11 cellular contexts compared by ENCODE assay signal in the genomic region with DNA sequence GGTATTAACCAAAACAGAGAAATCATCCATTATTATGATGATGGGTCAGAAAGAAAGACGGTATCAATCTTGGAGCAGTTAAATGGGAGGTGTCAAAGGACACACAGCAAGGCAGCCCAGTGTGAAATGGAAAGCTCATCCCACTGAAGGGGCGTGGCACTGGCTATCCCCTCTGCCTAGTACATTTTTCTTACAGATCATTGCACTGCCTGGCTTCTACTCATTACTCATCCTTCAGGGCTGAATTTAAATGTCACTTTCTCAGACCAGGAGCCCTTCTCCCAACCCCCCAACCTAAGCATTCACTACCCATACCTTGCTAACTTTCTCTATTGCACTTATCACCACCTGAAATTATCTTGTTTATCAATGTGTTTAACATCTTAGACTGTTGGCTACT. TPM values are rescaled to one million over a fixed set of nuclear protein-coding genes. Genes with fewer than 3 reads are reported as not detected.
DNase-seq lines count a peak whose midpoint lies in the region; ATAC-seq, FAIRE-seq and TF ChIP-seq lines count a peak whose summit lies in the region.
"Had no signal": no experiment of that assay in that cellular context is flagged by ENCODE, and none has a peak within 500 bp of the region (broad histone marks: within the 10 kb centered on the region; RNA-seq: fewer than 3 reads in every experiment).

No MANE protein-coding gene starts in this region.

- POLR2A ChIA-PET in A549 (lab: Yijun Ruan, JAX): no interaction called here

- H3K9me3 ChIP-seq in A549 (no peaks in the 10 kb centered on the region), SK-N-MC (ENCODE audit: low read depth, low read length) (no peaks in the 10 kb centered on the region), keratinocyte (ENCODE audit: control insufficient read depth, low read depth, low read length) (no peaks in the 10 kb centered on the region), small intestine (ENCODE audit: control insufficient read depth, low read depth) (no peaks in the 10 kb centered on the region), stomach (no peaks in the 10 kb centered on the region)

- H3K4me2 ChIP-seq in A549: peak overlapping the region; percentile 66
- H3K4me2 ChIP-seq in keratinocyte (ENCODE audit: control insufficient read depth, extremely low read depth, insufficient read depth, low read depth, low read length): no peak overlapping the region

- DNase-seq in A549 (ENCODE audit: low read depth in 1 of 2, low spot score in 1 of 2) (peak in 1 of 2 experiments; percentile 31), SK-N-MC (ENCODE audit: low read depth, low spot score) (no peak), keratinocyte (ENCODE audit: low read depth, low spot score) (no peak), G401 (ENCODE audit: low spot score) (no peak), DMS53 treated with DMSO at 0.1 percent for 48 hours (lab: John Stamatoyannopoulos, UW; ENCODE audit: unreplicated experiment) (no peak), small intestine (no peak), stomach (no peak)
- DNase-seq: activated T-cell treated with anti-CD3 and anti-CD28 coated beads for 4 hours had no signal

- 28% methylated on average over 2 of the region's 2 CpGs for WGBS in A549 (ENCODE audit: missing lambda C conversion rate)
- 47 to 65% (median 49%) methylated on average over 2 of the region's 2 CpGs for WGBS in small intestine, 3 donors
- 56 to 81% (median 72%) methylated on average over 2 of the region's 2 CpGs for WGBS in stomach, 5 donors

- dilution Hi-C loops in keratinocyte (cut with MboI; ENCODE audit: extremely low pct_ligation_motif_present, low sequenced_read_pairs): no loop called here

- TF ChIP-seq RAD21 in A549 (conservative IDR thresholded peaks at IDR 0.05 in 1 of 2, IDR thresholded peaks at IDR 0.05 in 1 of 2): no peak

- H3K4me1 ChIP-seq in A549 (peaks cover 85% of the 10 kb centered on the region), keratinocyte (ENCODE audit: control insufficient read depth, extremely low read depth, insufficient read depth, low read length) (peaks cover 28% of the 10 kb centered on the region), small intestine (ENCODE audit: control insufficient read depth in 2 of 2, insufficient read depth in 1 of 2, low read depth in 1 of 2, low read length in 1 of 2) (peaks cover 7 to 31% of the 10 kb centered on the region in 2 donors), stomach (peaks cover 26 to 91% (median 72%) of the 10 kb centered on the region in 4 donors)

- H3K27me3 ChIP-seq in keratinocyte (ENCODE audit: control insufficient read depth, extremely low read depth, insufficient read depth, low read length): no peaks in the 10 kb centered on the region
- no peaks in the 10 kb centered on the region for H3K27me3 ChIP-seq in small intestine (ENCODE audit: control insufficient read depth in 2 of 2, insufficient read depth in 2 of 2, low read length in 2 of 2)
- no peaks in the 10 kb centered on the region for H3K27me3 ChIP-seq in stomach

- ATAC-seq in A549: peak; percentile 79 to 81
- peak; percentile 0 for ATAC-seq in GM19324 (IDR thresholded peaks at IDR 0.05; ENCODE audit: low FRiP score, unreplicated experiment)

- no peak overlapping the region for H3K4me3 ChIP-seq in A549
- no peak overlapping the region for H3K4me3 ChIP-seq in SK-N-MC
- no peak overlapping the region for H3K4me3 ChIP-seq in keratinocyte (ENCODE audit: control insufficient read depth in 2 of 3, extremely low read depth in 1 of 3, insufficient read depth in 2 of 3, low read depth in 1 of 3, low read length in 3 of 3)
- H3K4me3 ChIP-seq in small intestine (ENCODE audit: low read depth in 1 of 2, low read length in 2 of 2): no peak overlapping the region
- H3K4me3 ChIP-seq in stomach: no peak overlapping the region

- intact Hi-C loops in stomach (cut with DNase I; ENCODE audit: low total_unique reads): no loop called here

- TF ChIP-seq CTCF in A549 (IDR thresholded peaks at IDR 0.05) (no peak), keratinocyte (optimal IDR thresholded peaks at IDR 0.05 in 1 of 3, IDR thresholded peaks at IDR 0.05 in 1 of 3, conservative IDR thresholded peaks at IDR 0.05 in 1 of 3; ENCODE audit: extremely low read depth in 1 of 3, insufficient read depth in 2 of 3, low read length in 3 of 3) (no peak), stomach (IDR thresholded peaks at IDR 0.05) (no peak)

- TF ChIP-seq EP300 in A549 (IDR thresholded peaks at IDR 0.05) (no peak), stomach (IDR thresholded peaks at IDR 0.05) (no peak)

- CTCF ChIA-PET in A549 (lab: Yijun Ruan, JAX): interaction anchor here (1.0 kb wide), 1 partner anchor 11 kb away, joined by 3 read pairs; no protein-coding TSS in a partner anchor

- H3K27ac ChIP-seq in A549 (peak overlapping the region; percentile 50 to 70; a peak in 5 of 6 replicates), SK-N-MC (0 out of 2 replicates have a peak overlapping the region, but pooled peaks have one; percentile 48), keratinocyte (ENCODE audit: control insufficient read depth, insufficient read depth, low read length) (peak overlapping the region; percentile 22), small intestine (ENCODE audit: low read depth in 1 of 2, low read length in 1 of 2) (peak overlapping the region in 1 of 2 donors; percentile 21), stomach (peak overlapping the region in 1 of 5 donors; percentile 33)

- no peaks in the 10 kb centered on the region for H4K20me1 ChIP-seq in keratinocyte (ENCODE audit: control insufficient read depth, extremely low read depth, insufficient read depth, low read length)

- H3K79me2 ChIP-seq in keratinocyte (ENCODE audit: control insufficient read depth, insufficient read depth, low read length): peaks cover 61% of the 10 kb centered on the region

- H2AFZ ChIP-seq in keratinocyte (ENCODE audit: control insufficient read depth, low read length): no peak overlapping the region

- no peak for TF ChIP-seq POLR2A in A549 (IDR thresholded peaks at IDR 0.05; ENCODE audit: low read length)
- TF ChIP-seq POLR2A in stomach (IDR thresholded peaks at IDR 0.05): no peak

- no peaks in the 10 kb centered on the region for H3K9me1 ChIP-seq in keratinocyte (ENCODE audit: control insufficient read depth, extremely low read depth, insufficient read depth, low read length)

- H3K36me3 ChIP-seq in SK-N-MC (ENCODE audit: insufficient read depth, low read length) (peaks cover 14% of the 10 kb centered on the region; the same call in 1 of the 2 replicates), keratinocyte (ENCODE audit: control insufficient read depth in 2 of 2, extremely low read depth in 1 of 2, insufficient read depth in 2 of 2, low read length in 2 of 2) (no peaks in the 10 kb centered on the region), small intestine (ENCODE audit: control insufficient read depth in 2 of 2, insufficient read depth in 2 of 2, low read length in 2 of 2) (no peaks in the 10 kb centered on the region), stomach (no peaks in the 10 kb centered on the region)

- in situ Hi-C loops in G401 (cut with HindIII; ENCODE audit: low sequenced_read_pairs): no loop called here

- FAIRE-seq in A549 (lab: Jason Lieb, UNC) (no peak), keratinocyte (lab: Jason Lieb, UNC) (no peak), small intestine (lab: Jason Lieb, UNC) (no peak)
- FAIRE-seq: D721Med, endometrium had no signal

- H3K9ac ChIP-seq in SK-N-MC (ENCODE audit: insufficient read length) (no peak overlapping the region), keratinocyte (ENCODE audit: control insufficient read depth, extremely low read depth, insufficient read depth, low read length) (no peak overlapping the region)

TF ChIP-seq in A549, 52 proteins besides CTCF, POLR2A, EP300 and RAD21 (continues in another document):
- TF ChIP-seq JUN (IDR thresholded peaks at IDR 0.05): no peak
- TF ChIP-seq E2F6 (IDR thresholded peaks at IDR 0.05; ENCODE audit: borderline replicate concordance, low read depth): no peak
- TF ChIP-seq HEYL (CRISPR knock-in tag; IDR thresholded peaks at IDR 0.05): no peak
- TF ChIP-seq CHD2 (IDR thresholded peaks at IDR 0.05; ENCODE audit: low read length, partially characterized antibody): no peak
- no peak for TF ChIP-seq RFX5 (IDR thresholded peaks at IDR 0.05)
- no peak for TF ChIP-seq KDM1A (IDR thresholded peaks at IDR 0.05; ENCODE audit: low read depth)
- no peak for TF ChIP-seq MAZ (IDR thresholded peaks at IDR 0.05; ENCODE audit: borderline replicate concordance, low read depth, low read length)
- no peak for TF ChIP-seq SREBF2 (IDR thresholded peaks at IDR 0.05)
- no peak for TF ChIP-seq RCOR1 (IDR thresholded peaks at IDR 0.05; ENCODE audit: low read depth, low read length)
- TF ChIP-seq FOXS1 (CRISPR knock-in tag; IDR thresholded peaks at IDR 0.05): no peak
- no peak for TF ChIP-seq CEBPB (IDR thresholded peaks at IDR 0.05)
- TF ChIP-seq ZNF302 (CRISPR knock-in tag; IDR thresholded peaks at IDR 0.05): no peak

RNA-seq across cellular contexts. Expression of gene JAK1, which starts 10.1 kb away (rescaled TPM):
- polyA plus RNA-seq in A549 (2011; rRNA removed) (156 and 159 TPM in 2 replicates), A549 (2017; fragmentation: RNase III; extraction: RNeasy Plus Mini Kit Qiagen cat#74134 plus additional on column Dnase treatment) (110 to 123 TPM (median 114 TPM) in 3 replicates), keratinocyte (46.5 to 56.3 TPM (median 50.9 TPM) in 3 replicates), small intestine (10 to 100 TPM; 29.4 to 33.3 (median 31.9) TPM), stomach (10 to 100 TPM; 21.3 to 44.0 (median 28.3) TPM)
- 70.5 and 85.3 TPM in 2 replicates for polyA plus RNA-seq in A549 (2012; cell fraction: cytosol; rRNA removed)
- 54.7 and 109 TPM in 2 replicates for polyA plus RNA-seq in A549 (2012; cell fraction: nucleus; rRNA removed)
- 197 and 200 TPM in 2 replicates for polyA minus RNA-seq in A549 (2011; rRNA and poly(A)+ RNA removed)
- polyA plus RNA-seq in keratinocyte (2011; ENCODE audit: low read depth): 67.9 TPM
- 48.3 and 75.7 TPM in 2 replicates for polyA plus RNA-seq in keratinocyte (2011; cell fraction: cytosol; rRNA removed)
- 85.0 and 98.9 TPM in 2 replicates for polyA plus RNA-seq in keratinocyte (2011; cell fraction: nucleus; rRNA removed)
- polyA plus RNA-seq in keratinocyte (2012; ENCODE audit: low replicate concordance): 35.1 and 48.7 TPM in 2 replicates
- 50.8 to 79.5 TPM (median 74.4 TPM) in 3 replicates for polyA minus RNA-seq in keratinocyte
- polyA minus RNA-seq in keratinocyte (2011; cell fraction: cytosol; rRNA and poly(A)+ RNA removed): 48.9 TPM
- 52.1 and 101 TPM in 2 replicates for polyA minus RNA-seq in keratinocyte (2011; cell fraction: nucleus; rRNA and poly(A)+ RNA removed)
- total RNA-seq in G401 (2014; rRNA removed; shearing (Covaris generic)): 30.5 and 67.8 TPM in 2 replicates
- total RNA-seq in stomach: 100 to 1,000 TPM in 3 of 5 donors, 10 to 100 TPM in 2; 69.2 to 149 (median 106) TPM
